ENCODE assay signal across 8 cellular contexts in genomic region chr19:3062165-3063105, GRCh38. TPM values are rescaled to one million over a fixed set of nuclear protein-coding genes. Genes with fewer than 3 reads are reported as not detected.
A peak's percentile ranks its signal among the peaks of the same experiment; 100 is the strongest.
DNase-seq lines count a peak whose midpoint lies in the region; ATAC-seq and TF ChIP-seq lines count a peak whose summit lies in the region.

A gene with protein sequence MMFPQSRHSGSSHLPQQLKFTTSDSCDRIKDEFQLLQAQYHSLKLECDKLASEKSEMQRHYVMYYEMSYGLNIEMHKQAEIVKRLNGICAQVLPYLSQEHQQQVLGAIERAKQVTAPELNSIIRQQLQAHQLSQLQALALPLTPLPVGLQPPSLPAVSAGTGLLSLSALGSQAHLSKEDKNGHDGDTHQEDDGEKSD (minus strand): TSS chr19:3062495. CDS start chr19:3062200, 295 bp downstream.

- ATAC-seq in activated T-helper 17 cell treated with anti-CD3 and anti-CD28 coated beads, Interleukin-2, amount 50 U/mL, for 72 hours (replicated peaks) = peak; percentile 85
- no peak for ATAC-seq in GM18909 (IDR thresholded peaks at IDR 0.05; ENCODE audit: poor library complexity, unreplicated experiment)

- peaks cover 45% of the 10 kb centered on the region for H3K36me3 Mint-ChIP-seq in activated T-helper 17 cell treated with anti-CD3 and anti-CD28 coated beads, Interleukin-2, amount 50 U/mL, for 72 hours (ENCODE audit: low read depth)
- peaks cover 2% of the 10 kb centered on the region for H3K36me3 Mint-ChIP-seq in neural crest cell (ENCODE audit: low read depth)

- H2AFZ ChIP-seq in OCI-LY3 (ENCODE audit: low read depth, low read length) = peak within 1 kb of the TSS; percentile 89; the same call in 1 of the 2 replicates

- peaks cover 7% of the 10 kb centered on the region; the same call in 1 of the 2 replicates for H4K20me1 ChIP-seq in OCI-LY3 (ENCODE audit: insufficient read depth, low read length)

- peaks cover 12% of the 10 kb centered on the region for H3K4me1 Mint-ChIP-seq in activated T-helper 17 cell treated with anti-CD3 and anti-CD28 coated beads, Interleukin-2, amount 50 U/mL, for 72 hours
- peaks cover 14% of the 10 kb centered on the region for H3K4me1 Mint-ChIP-seq in neural crest cell

- no peaks in the 10 kb centered on the region for H3K27me3 Mint-ChIP-seq in activated T-helper 17 cell treated with anti-CD3 and anti-CD28 coated beads, Interleukin-2, amount 50 U/mL, for 72 hours
- no peaks in the 10 kb centered on the region for H3K27me3 Mint-ChIP-seq in neural crest cell (ENCODE audit: low read depth)

- peaks cover 26% of the 10 kb centered on the region for H3K36me3 ChIP-seq in HAP-1 (replicated peaks)
- peaks cover 24% of the 10 kb centered on the region for H3K36me3 ChIP-seq in OCI-LY3 (replicated peaks; ENCODE audit: low read depth, low read length)

- H3K27ac ChIP-seq in OCI-LY3 (ENCODE audit: low read length) (peak within 1 kb of the TSS; percentile 79), substantia nigra (ENCODE audit: low read depth, low read length, poor library complexity, severe bottlenecking) (peak within 1 kb of the TSS; percentile 89)

- H3K79me2 ChIP-seq in OCI-LY3 (ENCODE audit: low read length) = peaks cover 33% of the 10 kb centered on the region; the same call in 1 of the 2 replicates

- no peaks in the 10 kb centered on the region for H3K4me1 ChIP-seq in HAP-1
- H3K4me1 ChIP-seq in OCI-LY3 (ENCODE audit: low read length) = peaks cover 22% of the 10 kb centered on the region

- in situ Hi-C loops in HAP-1 (cut with MboI; ENCODE audit: low sequenced_read_pairs) = no loop called here

- peak within 1 kb of the TSS; percentile 95 for H3K27ac Mint-ChIP-seq in activated T-helper 17 cell treated with anti-CD3 and anti-CD28 coated beads, Interleukin-2, amount 50 U/mL, for 72 hours
- no peak within 1 kb of the TSS for H3K27ac Mint-ChIP-seq in neural crest cell (ENCODE audit: unreplicated experiment)

- H3K9ac ChIP-seq in OCI-LY3 (ENCODE audit: low read length) = peak within 1 kb of the TSS; percentile 88

- H3K4me3 ChIP-seq in AG10803 (ENCODE audit: low read length) = peak within 1 kb of the TSS; percentile 80
- H3K4me3 ChIP-seq in HAP-1 = peak within 1 kb of the TSS; percentile 73
- H3K4me3 ChIP-seq in OCI-LY3 (ENCODE audit: low read length) = peak within 1 kb of the TSS; percentile 94
- H3K4me3 ChIP-seq in fibroblast of pulmonary artery (replicated peaks; ENCODE audit: low read depth, low read length) = peak within 1 kb of the TSS; percentile 80

- peak within 1 kb of the TSS; percentile 90 for H3K4me3 Mint-ChIP-seq in activated T-helper 17 cell treated with anti-CD3 and anti-CD28 coated beads, Interleukin-2, amount 50 U/mL, for 72 hours
- peak within 1 kb of the TSS; percentile 84 for H3K4me3 Mint-ChIP-seq in neural crest cell

- H3K27me3 ChIP-seq in HAP-1 (ENCODE audit: low read depth) (no peaks in the 10 kb centered on the region), OCI-LY3 (ENCODE audit: low read depth, low read length) (no peaks in the 10 kb centered on the region)

- no peaks in the 10 kb centered on the region for H3K9me3 Mint-ChIP-seq in activated T-helper 17 cell treated with anti-CD3 and anti-CD28 coated beads, Interleukin-2, amount 50 U/mL, for 72 hours
- H3K9me3 Mint-ChIP-seq in neural crest cell = no peaks in the 10 kb centered on the region

- TF ChIP-seq CTCF in AG10803 (conservative IDR thresholded peaks at IDR 0.05; ENCODE audit: low read length) (no peak; the same call in 1 of the 2 replicates), OCI-LY3 (IDR thresholded peaks at IDR 0.05; ENCODE audit: low read depth, low read length) (no peak), fibroblast of pulmonary artery (IDR thresholded peaks at IDR 0.05; ENCODE audit: low read length, missing control alignments) (no peak), neural crest cell (conservative IDR thresholded peaks at IDR 0.05) (peak; percentile 19)

- H3K9me3 ChIP-seq in HAP-1 (no peaks in the 10 kb centered on the region), OCI-LY3 (ENCODE audit: insufficient read depth, low read length) (no peaks in the 10 kb centered on the region)

- peak within 1 kb of the TSS; percentile 96 for H3K4me2 ChIP-seq in OCI-LY3 (ENCODE audit: low read length)

- peak; percentile 60 for DNase-seq in AG10803 (ENCODE audit: low read depth)
- DNase-seq in HAP-1 (ENCODE audit: low spot score in 2 of 2) = peak; percentile 50 to 73
- DNase-seq in fibroblast of pulmonary artery (ENCODE audit: low read depth) = peak; percentile 47
- no peak for DNase-seq in neural crest cell (ENCODE audit: low read depth, low spot score)
- DNase-seq in substantia nigra (lab: John Stamatoyannopoulos, UW) = peak in 32 of 49 donors; percentile 5 to 80 (median 43)

RNA-seq across cellular contexts. Expression of the gene that starts here (rescaled TPM):
- 100 to 1,000 TPM; 348 to 436 TPM for total RNA-seq in activated T-helper 17 cell treated with anti-CD3 and anti-CD28 coated beads, Interleukin-2, amount 50 U/mL, for 72 hours
- total RNA-seq in neural crest cell = 244 and 247 TPM in 2 replicates
